ENCODE assay signal across 10 cellular contexts in the genomic region with DNA sequence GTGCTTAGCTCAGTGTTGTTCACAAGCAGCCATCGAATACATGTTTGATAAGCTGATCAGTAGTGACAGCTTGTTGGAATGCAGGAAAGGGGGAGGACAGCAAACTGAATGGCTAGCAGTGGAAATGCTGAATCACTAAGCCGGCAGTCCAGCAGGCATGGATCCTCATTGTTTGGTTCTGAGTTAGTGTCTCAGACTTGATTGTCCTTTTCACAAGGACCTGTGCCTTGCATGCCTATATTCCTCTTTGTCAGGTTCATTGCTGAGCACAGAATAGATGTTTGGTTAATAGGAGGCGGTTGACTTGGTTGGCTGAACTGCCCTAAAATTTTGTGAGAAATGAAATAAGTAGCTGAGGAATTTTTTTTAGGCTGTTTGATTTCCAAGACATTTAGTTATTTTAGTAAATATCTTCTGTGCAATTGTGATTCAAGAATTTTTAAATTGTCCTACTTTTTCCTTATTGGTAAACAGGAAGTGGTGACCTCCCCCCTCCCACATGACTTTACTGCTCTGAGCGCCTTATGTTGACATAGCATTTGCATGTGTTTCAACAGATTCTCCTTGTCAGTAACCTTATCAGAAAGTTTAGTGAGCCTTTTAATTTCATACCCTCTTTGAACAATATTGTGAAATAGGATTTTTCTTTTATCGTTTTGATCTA. TPM values are rescaled to one million over a fixed set of nuclear protein-coding genes. Genes with fewer than 3 reads are reported as not detected.
DNase-seq lines count a peak whose midpoint lies in the region; ATAC-seq and TF ChIP-seq lines count a peak whose summit lies in the region.
"Had no signal": no experiment of that assay in that cellular context is flagged by ENCODE, and none has a peak within 500 bp of the region (broad histone marks: within the 10 kb centered on the region; RNA-seq: fewer than 3 reads in every experiment).

No MANE protein-coding gene starts in this region.

- H3K23ac ChIP-seq in IMR-90 (ENCODE audit: low read depth, low read length) = peak overlapping the region; percentile 35; the same call in 1 of the 2 replicates

- H3K4me1 ChIP-seq in ACC112 (ENCODE audit: control insufficient read depth, insufficient read depth, low read length, unreplicated experiment) (peaks cover 29% of the 10 kb centered on the region), IMR-90 (ENCODE audit: control insufficient read depth, insufficient read depth, low read length) (peaks cover 13% of the 10 kb centered on the region), right lobe of liver (peaks cover 0 to 16% (median 0%) of the 10 kb centered on the region in 4 donors)

- H3K14ac ChIP-seq in IMR-90 (replicated peaks; ENCODE audit: low read depth, low read length) = peak overlapping the region; percentile 34

- H3K9ac ChIP-seq in IMR-90 (ENCODE audit: low read depth, low read length) = 0 out of 2 replicates have a peak overlapping the region, but pooled peaks have one; percentile 2

- peak overlapping the region; percentile 69 for H4K91ac ChIP-seq in IMR-90 (ENCODE audit: insufficient read depth, low read depth, low read length)

- dilution Hi-C loops in IMR-90 (cut with HindIII; ENCODE audit: low sequenced_read_pairs, unreplicated experiment) = no loop called here

- H3K79me1 ChIP-seq in IMR-90 (ENCODE audit: low read depth in 1 of 2, low read length in 2 of 2) = peaks cover 0 to 5% of the 10 kb centered on the region in 2 experiments; a peak in 2 of 4 replicates

- H3K9me3 ChIP-seq in IMR-90 (ENCODE audit: control insufficient read depth, insufficient read depth, low read length) (no peaks in the 10 kb centered on the region), right lobe of liver (no peaks in the 10 kb centered on the region)

- H3K27ac ChIP-seq in ACC112 (ENCODE audit: low read depth, low read length) (peak overlapping the region; percentile 86), IMR-90 (ENCODE audit: insufficient read depth, low read length) (peak overlapping the region; percentile 63), right lobe of liver (peak overlapping the region; percentile 33 to 70 (median 33))

- TF ChIP-seq CTCF in IMR-90 (conservative IDR thresholded peaks at IDR 0.05; ENCODE audit: low read depth, low read length) (no peak), cardiac fibroblast (IDR thresholded peaks at IDR 0.05; ENCODE audit: low read depth, low read length) (no peak), right lobe of liver (IDR thresholded peaks at IDR 0.05) (no peak)

- DNase-seq in IMR-90 (peak; percentile 75), cardiac fibroblast (ENCODE audit: low read depth in 2 of 2) (peak; percentile 78 to 82), right lobe of liver (no peak), DMS 273 treated with DMSO at 0.1 percent for 48 hours (lab: John Stamatoyannopoulos, UW) (no peak), HPDE6-E6E7 (ENCODE audit: extremely low spot score) (no peak), Ammon's horn (ENCODE audit: low spot score) (no peak)
- DNase-seq: naive B cell had no signal

- H2AK5ac ChIP-seq in IMR-90 (ENCODE audit: low read depth, low read length) = peak overlapping the region; percentile 64; the same call in 1 of the 2 replicates

- no TSS peak for BruUV-seq in IMR-90 (replicated peaks; lab: Mats Ljungman, UMichigan)

- peak overlapping the region; percentile 63; the same call in 1 of the 2 replicates for H3K56ac ChIP-seq in IMR-90 (ENCODE audit: extremely low read depth, insufficient read depth, low read length)

- H2AFZ ChIP-seq in ACC112 (ENCODE audit: low read length, unreplicated experiment) (peak overlapping the region; percentile 19), IMR-90 (replicated peaks; ENCODE audit: low read length, poor library complexity) (peak overlapping the region; percentile 76)

- intact Hi-C loops in IMR-90 (cut with micrococcal nuclease) = no loop called here
- intact Hi-C loops in right lobe of liver (cut with DNase I) = no loop called here

- peak overlapping the region; percentile 92 for H2BK120ac ChIP-seq in IMR-90 (ENCODE audit: low read depth, low read length)

- H4K8ac ChIP-seq in IMR-90 (ENCODE audit: low read depth in 2 of 2, low read length in 2 of 2) = peak overlapping the region; percentile 11 to 78; a peak in 3 of 4 replicates

- POLR2A ChIA-PET in IMR-90 (lab: Charles Lee; ENCODE audit: unreplicated experiment) = no interaction called here

- no peak overlapping the region for H2AK9ac ChIP-seq in IMR-90 (replicated peaks; ENCODE audit: low read depth, low read length, poor library complexity)

- H3K27me3 ChIP-seq in ACC112 (ENCODE audit: insufficient read depth, low read length) = no peaks in the 10 kb centered on the region
- no peaks in the 10 kb centered on the region for H3K27me3 ChIP-seq in IMR-90 (ENCODE audit: control insufficient read depth, insufficient read depth, low read length)
- H3K27me3 ChIP-seq in right lobe of liver = no peaks in the 10 kb centered on the region

- H3K4ac ChIP-seq in IMR-90 (ENCODE audit: low read depth, low read length) = peak overlapping the region; percentile 67

- H3K4me3 ChIP-seq in ACC112 (ENCODE audit: low read depth, low read length) (no peak overlapping the region), IMR-90 (ENCODE audit: insufficient read depth, low read depth, low read length) (no peak overlapping the region), cardiac fibroblast (replicated peaks in 1 of 2; ENCODE audit: low read depth in 2 of 2, low read length in 2 of 2) (no peak overlapping the region), right lobe of liver (no peak overlapping the region)

- WGBS in IMR-90 (ENCODE audit: extremely low coverage in 2 of 2, insufficient read length in 1 of 2), 2 experiments = 0% methylated on average over 1 of the region's 5 CpGs; no CpG with 5 or more reads in 1 of the 2 experiments
- WGBS in right lobe of liver (ENCODE audit: insufficient coverage, low coverage, low lambda C conversion rate, missing lambda C conversion rate) = 30% methylated on average over 5 of the region's 5 CpGs

- H4K5ac ChIP-seq in IMR-90 (ENCODE audit: low read depth, low read length) = peak overlapping the region; percentile 53

- peak overlapping the region; percentile 71; the same call in 1 of the 3 replicates for H2BK15ac ChIP-seq in IMR-90 (ENCODE audit: low read depth, low read length)

- TF ChIP-seq RAD21 in IMR-90 (IDR thresholded peaks at IDR 0.05; ENCODE audit: low read length) = no peak

- no peaks in the 10 kb centered on the region for H4K20me1 ChIP-seq in IMR-90 (ENCODE audit: insufficient read depth, low read length)

- no peaks in the 10 kb centered on the region for H3K79me2 ChIP-seq in ACC112 (ENCODE audit: control insufficient read depth, insufficient read depth, low read length, unreplicated experiment)

- CTCF ChIA-PET in IMR-90 (lab: Yijun Ruan, JAX) = interaction anchor here (0.9 kb wide), 1 partner anchor 57 kb away, joined by 3 read pairs; no protein-coding TSS in a partner anchor

- H3K18ac ChIP-seq in IMR-90 (ENCODE audit: low read depth, low read length) = peak overlapping the region; percentile 73

- peaks cover 5% of the 10 kb centered on the region; the same call in 1 of the 2 replicates for H3K36me3 ChIP-seq in ACC112 (ENCODE audit: insufficient read depth, low read length)
- H3K36me3 ChIP-seq in IMR-90 (ENCODE audit: control insufficient read depth, insufficient read depth, low read length) = peaks cover 4% of the 10 kb centered on the region
- peaks cover 0 to 24% (median 7%) of the 10 kb centered on the region in 4 donors for H3K36me3 ChIP-seq in right lobe of liver

- peak overlapping the region; percentile 72 for H2BK20ac ChIP-seq in IMR-90 (ENCODE audit: low read depth, low read length)

- TF ChIP-seq POLR2A in IMR-90 (IDR thresholded peaks at IDR 0.05; ENCODE audit: low read depth, low read length) = no peak
- no peak for TF ChIP-seq POLR2A in right lobe of liver (IDR thresholded peaks at IDR 0.05)

- no peaks in the 10 kb centered on the region for H3K9me1 ChIP-seq in IMR-90 (ENCODE audit: insufficient read depth, low read length)

- in situ Hi-C loops in IMR-90 (cut with MboI; ENCODE audit: low sequenced_read_pairs) = no loop called here

- peak overlapping the region; percentile 6; the same call in 1 of the 2 replicates for H3K4me2 ChIP-seq in IMR-90 (ENCODE audit: low read depth, low read length)

- peak overlapping the region; percentile 93 for H2BK5ac ChIP-seq in IMR-90 (ENCODE audit: low read depth, low read length, poor library complexity, severe bottlenecking)

- ATAC-seq in IMR-90 (ENCODE audit: low read depth) (peak; percentile 59), right lobe of liver (peak; percentile 78 to 90 (median 88)), HG03045 (IDR thresholded peaks at IDR 0.05; ENCODE audit: unreplicated experiment) (no peak)
- ATAC-seq: Panc1 had no signal

TF ChIP-seq in IMR-90, 13 proteins besides CTCF, POLR2A, EP300 and RAD21:
- TF ChIP-seq CEBPB (IDR thresholded peaks at IDR 0.05; ENCODE audit: low read depth, low read length) (peak; percentile 67), RFX5 (IDR thresholded peaks at IDR 0.05; ENCODE audit: low read depth, low read length) (no peak), CHD1 (IDR thresholded peaks at IDR 0.05; ENCODE audit: low read depth, low read length) (no peak), MAZ (IDR thresholded peaks at IDR 0.05; ENCODE audit: borderline replicate concordance, low read depth, low read length) (no peak), MXI1 (IDR thresholded peaks at IDR 0.05; ENCODE audit: borderline replicate concordance, low read depth, low read length) (peak; percentile 18; the same call in 1 of the 2 replicates), MAFK (IDR thresholded peaks at IDR 0.05; ENCODE audit: low read depth, low read length) (peak; percentile 55), NFE2L2 (IDR thresholded peaks at IDR 0.05; ENCODE audit: low read depth, low read length) (peak; percentile 80; the same call in 1 of the 2 replicates), BHLHE40 (IDR thresholded peaks at IDR 0.05; ENCODE audit: low read depth, low read length) (no peak)
- TF ChIP-seq, protein P1, sequence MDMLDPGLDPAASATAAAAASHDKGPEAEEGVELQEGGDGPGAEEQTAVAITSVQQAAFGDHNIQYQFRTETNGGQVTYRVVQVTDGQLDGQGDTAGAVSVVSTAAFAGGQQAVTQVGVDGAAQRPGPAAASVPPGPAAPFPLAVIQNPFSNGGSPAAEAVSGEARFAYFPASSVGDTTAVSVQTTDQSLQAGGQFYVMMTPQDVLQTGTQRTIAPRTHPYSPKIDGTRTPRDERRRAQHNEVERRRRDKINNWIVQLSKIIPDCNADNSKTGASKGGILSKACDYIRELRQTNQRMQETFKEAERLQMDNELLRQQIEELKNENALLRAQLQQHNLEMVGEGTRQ (IDR thresholded peaks at IDR 0.05; ENCODE audit: low read depth, low read length) = peak; percentile 57; the same call in 1 of the 2 replicates

RNA-seq across cellular contexts. Expression of a gene that starts 21.4 kb away (rescaled TPM):
- total RNA-seq in IMR-90 (2012; rRNA removed) (5.7 and 6.9 TPM in 2 replicates), right lobe of liver (1 to 10 TPM; 1.1 to 4.3 (median 1.6) TPM)
- polyA plus RNA-seq in IMR-90 (2012; rRNA removed) = 3.1 and 4.0 TPM in 2 replicates
- polyA plus RNA-seq in IMR-90 (2012; cell fraction: cytosol; rRNA removed) = 1.1 and 1.2 TPM in 2 replicates
- 1.3 and 5.6 TPM in 2 replicates for polyA plus RNA-seq in IMR-90 (2012; cell fraction: nucleus; rRNA removed; ENCODE audit: low replicate concordance)

Comparison
In these comparisons a context has a peak if more than half of its experiments do, and no peak if none do; other contexts are left out.
1. H3K27ac ChIP-seq: peak in every context shown above with its lines; median percentile 86 in ACC112; 63 in IMR-90; 33 in right lobe of liver.
2. DNase-seq: peak in IMR-90 (single experiment) and cardiac fibroblast (2 of 2); none in right lobe of liver (0 of 3), DMS 273 treated with DMSO at 0.1 percent for 48 hours (single experiment), HPDE6-E6E7 (single experiment) and Ammon's horn (single experiment).